ENCODE assay signal across 2 cellular contexts in the genomic region with DNA sequence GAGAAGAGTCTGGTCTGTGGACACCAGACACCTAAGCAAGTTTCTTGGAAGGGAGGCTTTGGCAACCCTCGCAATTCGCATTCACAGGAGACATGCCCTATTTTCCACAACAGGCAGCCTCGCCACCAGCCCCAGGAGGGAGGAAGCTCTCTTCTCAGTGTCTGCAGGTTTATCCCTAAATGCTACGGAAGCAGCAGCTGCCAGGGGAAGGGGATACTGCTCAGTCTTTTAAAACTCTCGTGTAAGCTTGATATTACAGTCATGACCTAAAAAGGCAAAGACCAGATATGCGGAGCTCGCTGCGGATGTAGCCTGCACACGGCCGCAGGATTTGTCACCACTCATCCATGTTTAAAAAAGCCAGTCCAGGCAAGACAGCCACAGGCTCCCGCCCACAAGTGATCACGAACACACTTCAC.
TF ChIP-seq lines count a peak whose summit lies in the region.

No MANE protein-coding gene starts in this region.

TF ChIP-seq in liver, 16 proteins besides CTCF, POLR2A, EP300 and RAD21:
- TF ChIP-seq GABPA (IDR thresholded peaks at IDR 0.05 in 1 of 2, conservative IDR thresholded peaks at IDR 0.05 in 1 of 2) (no peak), YY1 (IDR thresholded peaks at IDR 0.05) (peak; percentile 2)

TF ChIP-seq in HepG2, 621 proteins besides CTCF, POLR2A, EP300 and RAD21:
- TF ChIP-seq, protein P1, sequence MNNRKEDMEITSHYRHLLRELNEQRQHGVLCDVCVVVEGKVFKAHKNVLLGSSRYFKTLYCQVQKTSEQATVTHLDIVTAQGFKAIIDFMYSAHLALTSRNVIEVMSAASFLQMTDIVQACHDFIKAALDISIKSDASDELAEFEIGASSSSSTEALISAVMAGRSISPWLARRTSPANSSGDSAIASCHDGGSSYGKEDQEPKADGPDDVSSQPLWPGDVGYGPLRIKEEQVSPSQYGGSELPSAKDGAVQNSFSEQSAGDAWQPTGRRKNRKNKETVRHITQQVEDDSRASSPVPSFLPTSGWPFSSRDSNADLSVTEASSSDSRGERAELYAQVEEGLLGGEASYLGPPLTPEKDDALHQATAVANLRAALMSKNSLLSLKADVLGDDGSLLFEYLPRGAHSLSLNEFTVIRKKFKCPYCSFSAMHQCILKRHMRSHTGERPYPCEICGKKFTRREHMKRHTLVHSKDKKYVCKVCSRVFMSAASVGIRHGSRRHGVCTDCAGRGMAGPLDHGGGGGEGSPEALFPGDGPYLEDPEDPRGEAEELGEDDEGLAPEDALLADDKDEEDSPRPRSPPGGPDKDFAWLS (CRISPR knock-in tag; IDR thresholded peaks at IDR 0.05; ENCODE audit: borderline replicate concordance) = no peak
- no peak for TF ChIP-seq HIVEP1 (CRISPR knock-in tag; IDR thresholded peaks at IDR 0.05)
- TF ChIP-seq ZNF263 (CRISPR knock-in tag; IDR thresholded peaks at IDR 0.05) = no peak
- TF ChIP-seq NFE2 (CRISPR knock-in tag; IDR thresholded peaks at IDR 0.05) = no peak
- TF ChIP-seq, protein P2, sequence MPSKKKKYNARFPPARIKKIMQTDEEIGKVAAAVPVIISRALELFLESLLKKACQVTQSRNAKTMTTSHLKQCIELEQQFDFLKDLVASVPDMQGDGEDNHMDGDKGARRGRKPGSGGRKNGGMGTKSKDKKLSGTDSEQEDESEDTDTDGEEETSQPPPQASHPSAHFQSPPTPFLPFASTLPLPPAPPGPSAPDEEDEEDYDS (CRISPR knock-in tag; IDR thresholded peaks at IDR 0.05) = no peak
- TF ChIP-seq, protein P3, sequence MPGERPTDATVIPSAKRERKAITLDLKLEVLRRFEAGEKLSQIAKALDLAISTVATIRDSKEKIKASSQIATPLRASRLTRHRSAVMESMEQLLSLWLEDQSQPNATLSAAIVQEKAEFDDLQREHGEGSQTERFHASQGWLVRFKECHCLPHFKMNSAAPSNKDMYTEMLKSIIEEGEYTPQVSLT (CRISPR knock-in tag; IDR thresholded peaks at IDR 0.05; ENCODE audit: borderline replicate concordance, low read depth) = no peak
- no peak for TF ChIP-seq HDAC2 (CRISPR knock-in tag; IDR thresholded peaks at IDR 0.05)
- TF ChIP-seq TAF15 (IDR thresholded peaks at IDR 0.05; ENCODE audit: low read depth, low read length, poor library complexity, severe bottlenecking) = no peak
- TF ChIP-seq, protein P4, sequence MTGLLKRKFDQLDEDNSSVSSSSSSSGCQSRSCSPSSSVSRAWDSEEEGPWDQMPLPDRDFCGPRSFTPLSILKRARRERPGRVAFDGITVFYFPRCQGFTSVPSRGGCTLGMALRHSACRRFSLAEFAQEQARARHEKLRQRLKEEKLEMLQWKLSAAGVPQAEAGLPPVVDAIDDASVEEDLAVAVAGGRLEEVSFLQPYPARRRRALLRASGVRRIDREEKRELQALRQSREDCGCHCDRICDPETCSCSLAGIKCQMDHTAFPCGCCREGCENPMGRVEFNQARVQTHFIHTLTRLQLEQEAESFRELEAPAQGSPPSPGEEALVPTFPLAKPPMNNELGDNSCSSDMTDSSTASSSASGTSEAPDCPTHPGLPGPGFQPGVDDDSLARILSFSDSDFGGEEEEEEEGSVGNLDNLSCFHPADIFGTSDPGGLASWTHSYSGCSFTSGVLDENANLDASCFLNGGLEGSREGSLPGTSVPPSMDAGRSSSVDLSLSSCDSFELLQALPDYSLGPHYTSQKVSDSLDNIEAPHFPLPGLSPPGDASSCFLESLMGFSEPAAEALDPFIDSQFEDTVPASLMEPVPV (CRISPR knock-in tag; IDR thresholded peaks at IDR 0.05) = no peak
- TF ChIP-seq, protein P5, sequence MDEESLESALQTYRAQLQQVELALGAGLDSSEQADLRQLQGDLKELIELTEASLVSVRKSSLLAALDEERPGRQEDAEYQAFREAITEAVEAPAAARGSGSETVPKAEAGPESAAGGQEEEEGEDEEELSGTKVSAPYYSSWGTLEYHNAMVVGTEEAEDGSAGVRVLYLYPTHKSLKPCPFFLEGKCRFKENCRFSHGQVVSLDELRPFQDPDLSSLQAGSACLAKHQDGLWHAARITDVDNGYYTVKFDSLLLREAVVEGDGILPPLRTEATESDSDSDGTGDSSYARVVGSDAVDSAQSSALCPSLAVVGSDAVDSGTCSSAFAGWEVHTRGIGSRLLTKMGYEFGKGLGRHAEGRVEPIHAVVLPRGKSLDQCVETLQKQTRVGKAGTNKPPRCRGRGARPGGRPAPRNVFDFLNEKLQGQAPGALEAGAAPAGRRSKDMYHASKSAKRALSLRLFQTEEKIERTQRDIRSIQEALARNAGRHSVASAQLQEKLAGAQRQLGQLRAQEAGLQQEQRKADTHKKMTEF (CRISPR knock-in tag; IDR thresholded peaks at IDR 0.05) = no peak
- TF ChIP-seq ELF4 (CRISPR knock-in tag; IDR thresholded peaks at IDR 0.05; ENCODE audit: borderline replicate concordance) = no peak
- no peak for TF ChIP-seq ZNF878 (CRISPR knock-in tag; IDR thresholded peaks at IDR 0.05)
TF ChIP-seq in HepG2: peak in this region for 0.
